ENCODE assay signal across 14 cellular contexts in the genomic region with DNA sequence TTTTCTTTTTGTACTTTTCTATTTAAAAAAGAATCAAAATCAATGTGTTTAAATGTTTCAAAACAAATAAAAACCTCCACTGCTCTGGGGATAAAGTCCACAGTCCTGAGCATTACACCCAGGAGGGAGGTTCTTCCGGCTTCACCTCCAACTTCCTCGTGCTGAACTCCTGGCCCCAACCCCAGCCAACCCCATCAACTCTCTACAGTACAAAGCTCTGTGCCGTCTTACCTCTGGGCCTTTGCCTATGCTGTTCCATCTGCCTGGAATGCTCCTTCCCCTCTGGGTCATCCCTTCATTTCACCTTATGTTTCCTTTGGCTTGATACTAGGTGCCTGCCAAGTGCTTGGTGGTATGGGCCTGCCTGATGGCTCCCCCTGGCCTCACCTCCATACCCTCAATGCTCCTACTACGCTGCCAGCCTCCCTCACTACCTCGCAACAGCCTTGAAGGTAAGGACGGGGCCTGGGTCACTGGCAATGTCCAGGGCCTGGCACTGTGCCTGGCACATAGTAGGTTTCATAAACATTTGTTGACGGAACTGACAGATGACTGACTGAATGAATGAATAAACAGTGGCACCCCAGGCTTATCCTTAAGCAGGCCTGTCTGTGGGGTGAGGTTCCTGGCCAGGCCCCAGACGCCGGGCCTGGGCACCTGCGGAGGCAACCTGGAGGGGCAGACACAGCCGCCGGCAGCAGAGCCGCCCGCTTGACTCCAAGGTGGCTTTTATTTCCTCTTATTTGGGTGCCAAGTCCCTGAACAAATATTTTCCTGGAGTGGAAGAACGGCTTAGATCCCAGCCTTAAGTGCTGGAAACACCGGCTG. TPM values are rescaled to one million over a fixed set of nuclear protein-coding genes. Genes with fewer than 3 reads are reported as not detected.
A peak's percentile ranks its signal among the peaks of the same experiment; 100 is the strongest.
DNase-seq lines count a peak whose midpoint lies in the region; ATAC-seq, FAIRE-seq and TF ChIP-seq lines count a peak whose summit lies in the region.
"Had no signal": no experiment of that assay in that cellular context is flagged by ENCODE, and none has a peak within 500 bp of the region (broad histone marks: within the 10 kb centered on the region; RNA-seq: fewer than 3 reads in every experiment).

No MANE protein-coding gene starts in this region.

- H3K4me3 Mint-ChIP-seq in brain (no peak overlapping the region), osteocyte (ENCODE audit: unreplicated experiment) (no peak overlapping the region)
- H3K4me3 Mint-ChIP-seq: activated naive CD8-positive, alpha-beta T cell had no signal

- peak overlapping the region in 3 of 5 experiments; percentile 9 to 54 (median 10) for H3K27ac Mint-ChIP-seq in brain
- H3K27ac Mint-ChIP-seq in osteocyte (ENCODE audit: unreplicated experiment): no peak overlapping the region
- H3K27ac Mint-ChIP-seq: activated naive CD8-positive, alpha-beta T cell had no signal

- no peak for TF ChIP-seq CTCF in brain (conservative IDR thresholded peaks at IDR 0.05)
- TF ChIP-seq CTCF in osteocyte (IDR thresholded peaks at IDR 0.05): no peak

- no peak overlapping the region for H3K4me3 ChIP-seq in muscle layer of duodenum (ENCODE audit: low read depth in 1 of 2, low read length in 2 of 2)

- no peak for TF ChIP-seq POLR2A in GM12892 (IDR thresholded peaks at IDR 0.05; ENCODE audit: low read depth, low read length)

- FAIRE-seq in GM12892 (lab: Jason Lieb, UNC): no peak
- FAIRE-seq: islet of Langerhans had no signal

- H3K27ac ChIP-seq in muscle layer of duodenum (ENCODE audit: low read length): peak overlapping the region; percentile 63
- H3K27ac ChIP-seq: neutrophil had no signal

- H3K27me3 Mint-ChIP-seq in brain (no peaks in the 10 kb centered on the region), osteocyte (ENCODE audit: unreplicated experiment) (no peaks in the 10 kb centered on the region)

- H3K4me1 Mint-ChIP-seq in brain (peaks cover 48% of the 10 kb centered on the region), osteocyte (ENCODE audit: unreplicated experiment) (peaks cover 11% of the 10 kb centered on the region)

- no peak for ATAC-seq in GM19463 (IDR thresholded peaks at IDR 0.05; ENCODE audit: unreplicated experiment)

- H3K36me3 Mint-ChIP-seq in brain: peaks cover 11% of the 10 kb centered on the region
- no peaks in the 10 kb centered on the region for H3K36me3 Mint-ChIP-seq in osteocyte (ENCODE audit: unreplicated experiment)
- H3K36me3 Mint-ChIP-seq: activated naive CD8-positive, alpha-beta T cell had no signal

- DNase-seq in COR-L47 (lab: John Stamatoyannopoulos, UW) (peak; percentile 24), NCI-H1092 (lab: John Stamatoyannopoulos, UW) (peak; percentile 36), GM12892 (ENCODE audit: insufficient read length) (no peak), osteocyte (ENCODE audit: extremely low spot score, unreplicated experiment) (no peak), glomerular visceral epithelial cell (ENCODE audit: extremely low spot score) (no peak)
- DNase-seq: activated CD8-positive, alpha-beta memory T cell treated with anti-CD3 and anti-CD28 coated beads for 24 hours; BE2C; T-helper 1 cell had no signal

- H3K27me3 ChIP-seq in muscle layer of duodenum (ENCODE audit: low read depth, low read length): no peaks in the 10 kb centered on the region
- H3K27me3 ChIP-seq: BE2C, neutrophil had no signal

- H3K4me1 ChIP-seq in muscle layer of duodenum (ENCODE audit: control insufficient read depth in 1 of 2, insufficient read depth in 2 of 2, low read length in 2 of 2): peaks cover 0 to 3% of the 10 kb centered on the region in 2 donors
- H3K4me1 ChIP-seq: BE2C had no signal

- H3K36me3 ChIP-seq in muscle layer of duodenum (ENCODE audit: control insufficient read depth in 1 of 2, insufficient read depth in 2 of 2, low read length in 2 of 2): no peaks in the 10 kb centered on the region
- H3K36me3 ChIP-seq: BE2C, neutrophil had no signal

- no peaks in the 10 kb centered on the region for H3K9me3 ChIP-seq in muscle layer of duodenum (ENCODE audit: control insufficient read depth in 1 of 2, low read length in 2 of 2)
- H3K9me3 ChIP-seq: BE2C, neutrophil had no signal

- H3K9me3 Mint-ChIP-seq in brain: peaks cover 0 to 2% (median 0%) of the 10 kb centered on the region in 5 experiments
- H3K9me3 Mint-ChIP-seq in osteocyte (ENCODE audit: unreplicated experiment): no peaks in the 10 kb centered on the region

RNA-seq across cellular contexts. Expression of gene SDC1, which starts 28.7 kb away (rescaled TPM):
- polyA plus RNA-seq in brain (ENCODE audit: insufficient read depth, low read depth, low replicate concordance): 17.5 TPM
- 20.6 TPM for polyA plus RNA-seq in GM12892 (2012; ENCODE audit: missing spikeins)
- total RNA-seq in osteocyte: 11.1 and 11.6 TPM in 2 replicates

Comparison
In these comparisons a context has a peak if more than half of its experiments do, and no peak if none do; other contexts are left out.
1. DNase-seq: peak in COR-L47 (single experiment) and NCI-H1092 (single experiment); none in GM12892 (single experiment), osteocyte (single experiment) and glomerular visceral epithelial cell (single experiment).